Comparison of ENCODE assay signal across 21 cellular contexts in genomic region chr13:26247011-26247410, GRCh38.
"Had no signal": no experiment of that assay in that cellular context is flagged by ENCODE, and none has a peak within 500 bp of the region (broad histone marks: within the 10 kb centered on the region; RNA-seq: fewer than 3 reads in every experiment).

No MANE protein-coding gene starts in this region.

- H3K4me3 ChIP-seq: cardiac muscle cell, esophagus squamous epithelium, mucosa of descending colon, prostate gland, right atrium auricular region, tibial nerve, uterus had no signal

- H3K27ac Mint-ChIP-seq: activated CD4-positive, alpha-beta T cell treated with anti-CD3 and anti-CD28 coated beads for 36 hours; activated CD8-positive, alpha-beta memory T cell treated with anti-CD3 and anti-CD28 coated beads, Interleukin-2, amount 10 ng/mL, durations not matched to agents 7 days and 5 days; activated naive CD8-positive, alpha-beta T cell treated with anti-CD3 and anti-CD28 coated beads for 36 hours; effector memory CD8-positive, alpha-beta T cell; memory B cell; naive B cell; stimulated activated naive CD8-positive, alpha-beta T cell treated with anti-CD3 and anti-CD28 coated beads, Interleukin-15, Interleukin-2, amounts not matched to agents 100 ng/mL and 50 ng/mL, for 24 hours had no signal

- H3K27me3 Mint-ChIP-seq: activated naive CD8-positive, alpha-beta T cell treated with anti-CD3 and anti-CD28 coated beads for 36 hours had no signal

- DNase-seq: activated CD4-positive, alpha-beta T cell treated with anti-CD3 and anti-CD28 coated beads for 36 hours; activated CD4-positive, alpha-beta T cell treated with anti-CD3 and anti-CD28 coated beads, Interleukin-2, amount 50 U/mL, for 48 hours; activated CD8-positive, alpha-beta memory T cell treated with anti-CD3 and anti-CD28 coated beads, Interleukin-2, amount 10 ng/mL, durations not matched to agents 7 days and 5 days; activated naive CD4-positive, alpha-beta T cell; activated naive CD8-positive, alpha-beta T cell treated with anti-CD3 and anti-CD28 coated beads for 36 hours; amniotic stem cell; dermis blood vessel endothelial cell; effector memory CD8-positive, alpha-beta T cell; esophagus squamous epithelium; mucosa of descending colon; naive B cell; stimulated activated CD4-positive, alpha-beta T cell treated with anti-CD3 and anti-CD28 coated beads, Interleukin-15, amount 100 ng/mL, for 24 hours; stimulated activated CD4-positive, alpha-beta T cell treated with anti-CD3 and anti-CD28 coated beads, Interleukin-2, amount 100 ng/mL, for 48 hours; uterus had no signal

- H3K4me3 Mint-ChIP-seq: activated CD4-positive, alpha-beta T cell treated with anti-CD3 and anti-CD28 coated beads for 36 hours; activated CD8-positive, alpha-beta memory T cell treated with anti-CD3 and anti-CD28 coated beads, Interleukin-2, amount 10 ng/mL, durations not matched to agents 7 days and 5 days; activated naive CD8-positive, alpha-beta T cell treated with anti-CD3 and anti-CD28 coated beads for 36 hours; effector memory CD8-positive, alpha-beta T cell; memory B cell; neural crest cell; stimulated activated naive CD8-positive, alpha-beta T cell treated with anti-CD3 and anti-CD28 coated beads, Interleukin-15, Interleukin-2, amounts not matched to agents 100 ng/mL and 50 ng/mL, for 24 hours had no signal

- ATAC-seq: activated CD4-positive, alpha-beta T cell treated with anti-CD3 and anti-CD28 coated beads for 36 hours; activated CD8-positive, alpha-beta memory T cell treated with anti-CD3 and anti-CD28 coated beads, Interleukin-2, amount 10 ng/mL, durations not matched to agents 7 days and 5 days; effector memory CD8-positive, alpha-beta T cell; mucosa of descending colon had no signal

- H3K36me3 ChIP-seq: cardiac muscle cell, esophagus squamous epithelium, prostate gland, right atrium auricular region, tibial nerve, uterus had no signal

- H3K27me3 ChIP-seq: cardiac muscle cell, right atrium auricular region, tibial nerve, uterus had no signal

- H3K36me3 Mint-ChIP-seq: activated CD8-positive, alpha-beta memory T cell treated with anti-CD3 and anti-CD28 coated beads, Interleukin-2, amount 10 ng/mL, durations not matched to agents 7 days and 5 days; activated naive CD8-positive, alpha-beta T cell treated with anti-CD3 and anti-CD28 coated beads for 36 hours; memory B cell had no signal

- H3K27ac ChIP-seq: esophagus squamous epithelium, prostate gland, right atrium auricular region, tibial nerve, uterus had no signal

- H3K9me3 ChIP-seq: esophagus squamous epithelium, mucosa of descending colon, prostate gland, tibial nerve, uterus had no signal

- H3K9me3 Mint-ChIP-seq: effector memory CD8-positive, alpha-beta T cell; memory B cell; stimulated activated naive CD8-positive, alpha-beta T cell treated with anti-CD3 and anti-CD28 coated beads, Interleukin-15, Interleukin-2, amounts not matched to agents 100 ng/mL and 50 ng/mL, for 24 hours had no signal

- H3K4me1 Mint-ChIP-seq: activated CD4-positive, alpha-beta T cell treated with anti-CD3 and anti-CD28 coated beads for 36 hours; activated CD8-positive, alpha-beta memory T cell treated with anti-CD3 and anti-CD28 coated beads, Interleukin-2, amount 10 ng/mL, durations not matched to agents 7 days and 5 days; activated naive CD8-positive, alpha-beta T cell treated with anti-CD3 and anti-CD28 coated beads for 36 hours; memory B cell; naive B cell; neural crest cell had no signal

- H3K4me1 ChIP-seq: esophagus squamous epithelium, prostate gland, right atrium auricular region, tibial nerve, uterus had no signal
